Comparison of ENCODE assay signal across 8 cellular contexts in the genomic region with DNA sequence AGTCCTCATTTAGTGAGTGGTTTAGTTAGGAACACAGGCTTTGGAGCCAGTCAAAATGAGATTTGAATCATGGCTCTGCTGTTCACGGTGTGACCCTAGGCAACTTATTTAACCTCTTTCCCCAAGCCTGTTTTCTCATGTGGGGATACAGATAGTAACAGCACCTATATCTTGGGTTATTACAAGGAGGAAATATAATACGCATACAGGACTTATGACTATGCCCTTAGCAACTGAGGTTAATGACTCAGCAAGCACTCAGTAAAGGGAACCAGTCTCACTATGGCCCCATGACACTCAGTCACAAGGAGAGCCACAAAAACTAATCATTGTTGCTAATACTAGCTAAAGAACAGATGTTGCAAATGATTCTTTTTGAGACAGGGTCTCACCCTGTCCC. TPM values are rescaled to one million over a fixed set of nuclear protein-coding genes. Genes with fewer than 3 reads are reported as not detected.
DNase-seq lines count a peak whose midpoint lies in the region; ATAC-seq and TF ChIP-seq lines count a peak whose summit lies in the region.

No MANE protein-coding gene starts in this region.

- BruUV-seq in MCF 10A (replicated peaks; lab: Mats Ljungman, UMichigan): no TSS peak

- intact Hi-C loops in MCF 10A (cut with micrococcal nuclease) (no loop called here), breast epithelium (cut with DNase I; ENCODE audit: low total_unique reads) (no loop called here), sciatic nerve (cut with DNase I) (no loop called here)

- TF ChIP-seq POLR2A in breast epithelium (IDR thresholded peaks at IDR 0.05): no peak

- no peaks in the 10 kb centered on the region for H3K36me3 Mint-ChIP-seq in MCF 10A (ENCODE audit: insufficient read depth, unreplicated experiment)
- H3K36me3 Mint-ChIP-seq in activated CD8-positive, alpha-beta T cell treated with anti-CD3 and anti-CD28 coated beads, Interleukin-2, amount 10 ng/mL, durations not matched to agents 7 days and 5 days (ENCODE audit: low read depth): peaks cover 3% of the 10 kb centered on the region

- no peak overlapping the region for H3K4me3 ChIP-seq in breast epithelium

- H3K4me1 ChIP-seq in breast epithelium: no peaks in the 10 kb centered on the region

- H3K27ac Mint-ChIP-seq in MCF 10A (ENCODE audit: low read depth, unreplicated experiment): no peak overlapping the region
- no peak overlapping the region for H3K27ac Mint-ChIP-seq in activated CD8-positive, alpha-beta T cell treated with anti-CD3 and anti-CD28 coated beads, Interleukin-2, amount 10 ng/mL, durations not matched to agents 7 days and 5 days

- TF ChIP-seq CTCF in MCF 10A (IDR thresholded peaks at IDR 0.05; ENCODE audit: unreplicated experiment) (no peak), breast epithelium (IDR thresholded peaks at IDR 0.05) (no peak)

- H3K27me3 Mint-ChIP-seq in MCF 10A (ENCODE audit: insufficient read depth, unreplicated experiment): no peaks in the 10 kb centered on the region
- H3K27me3 Mint-ChIP-seq in activated CD8-positive, alpha-beta T cell treated with anti-CD3 and anti-CD28 coated beads, Interleukin-2, amount 10 ng/mL, durations not matched to agents 7 days and 5 days (ENCODE audit: low read depth): no peaks in the 10 kb centered on the region

- no peak overlapping the region for H3K27ac ChIP-seq in breast epithelium

- POLR2A ChIA-PET in MCF 10A (lab: Yijun Ruan, JAX): no interaction called here
- POLR2A ChIA-PET in activated CD8-positive, alpha-beta T cell treated with anti-CD3 and anti-CD28 coated beads, Interleukin-2, amount 10 ng/mL, durations not matched to agents 7 days and 5 days (lab: Charles Lee): interaction anchor here (1.2 kb wide), 1 partner anchor 46 kb away, joined by 3 read pairs; a partner anchor contains a TSS

- DNase-seq in MCF 10A (ENCODE audit: unreplicated experiment) (peak; percentile 23), breast epithelium (ENCODE audit: low spot score in 2 of 2) (no peak), sciatic nerve (ENCODE audit: low spot score) (no peak), NCI-H1048 (lab: John Stamatoyannopoulos, UW) (no peak), NCI-H1694 treated with DMSO at 0.1 percent for 48 hours (lab: John Stamatoyannopoulos, UW) (no peak), NCI-H524 (lab: John Stamatoyannopoulos, UW) (no peak)
- DNase-seq in activated CD8-positive, alpha-beta T cell treated with anti-CD3 and anti-CD28 coated beads, Interleukin-2, amount 10 ng/mL, durations not matched to agents 7 days and 5 days: no peak

- H3K27me3 ChIP-seq in breast epithelium: no peaks in the 10 kb centered on the region

- ATAC-seq in HG03196 (IDR thresholded peaks at IDR 0.05; ENCODE audit: unreplicated experiment) (peak; percentile 60), sciatic nerve (peak; percentile 20)
- peak; percentile 39 for ATAC-seq in activated CD8-positive, alpha-beta T cell treated with anti-CD3 and anti-CD28 coated beads, Interleukin-2, amount 10 ng/mL, durations not matched to agents 7 days and 5 days

- H3K9me3 ChIP-seq in breast epithelium: no peaks in the 10 kb centered on the region

- CTCF ChIA-PET in MCF 10A (lab: Yijun Ruan, JAX): interaction anchor here (0.5 to 1.5 kb wide), 3 partner anchors 71 to 349 kb away, joined by 3 to 5 read pairs (median 5); no protein-coding TSS in a partner anchor
- CTCF ChIA-PET in activated CD8-positive, alpha-beta T cell treated with anti-CD3 and anti-CD28 coated beads, Interleukin-2, amount 10 ng/mL, durations not matched to agents 7 days and 5 days (lab: Charles Lee): no interaction called here

- no peaks in the 10 kb centered on the region for H3K9me3 Mint-ChIP-seq in MCF 10A (ENCODE audit: unreplicated experiment)
- no peaks in the 10 kb centered on the region for H3K9me3 Mint-ChIP-seq in activated CD8-positive, alpha-beta T cell treated with anti-CD3 and anti-CD28 coated beads, Interleukin-2, amount 10 ng/mL, durations not matched to agents 7 days and 5 days (ENCODE audit: insufficient read depth)

- H3K4me1 Mint-ChIP-seq in MCF 10A (ENCODE audit: insufficient read depth, unreplicated experiment): peaks cover 18% of the 10 kb centered on the region
- H3K4me1 Mint-ChIP-seq in activated CD8-positive, alpha-beta T cell treated with anti-CD3 and anti-CD28 coated beads, Interleukin-2, amount 10 ng/mL, durations not matched to agents 7 days and 5 days (ENCODE audit: low read depth): peaks cover 3% of the 10 kb centered on the region

- H3K36me3 ChIP-seq in breast epithelium: no peaks in the 10 kb centered on the region

- no peak overlapping the region for H3K4me3 Mint-ChIP-seq in MCF 10A (ENCODE audit: unreplicated experiment)
- H3K4me3 Mint-ChIP-seq in activated CD8-positive, alpha-beta T cell treated with anti-CD3 and anti-CD28 coated beads, Interleukin-2, amount 10 ng/mL, durations not matched to agents 7 days and 5 days: no peak overlapping the region

RNA-seq across cellular contexts. Expression of a gene that starts 45.9 kb away (rescaled TPM):
- total RNA-seq in MCF 10A (2022) (11.8 and 18.9 TPM in 2 replicates), breast epithelium (10 to 100 TPM; 84.2 to 87.1 (median 84.9) TPM), sciatic nerve (27.1 TPM)
- total RNA-seq in activated CD8-positive, alpha-beta T cell treated with anti-CD3 and anti-CD28 coated beads, Interleukin-2, amount 10 ng/mL, durations not matched to agents 7 days and 5 days: 1 to 10 TPM; 7.4 to 8.7 TPM
